Comparison of ENCODE assay signal across 1 cellular context in genomic region chr15:90862964-90863721, GRCh38.
TF ChIP-seq lines count a peak whose summit lies in the region.

No MANE protein-coding gene starts in this region.

TF ChIP-seq in GM12878, 131 proteins besides CTCF, POLR2A, EP300 and RAD21:
- no peak for TF ChIP-seq ATF2 (IDR thresholded peaks at IDR 0.05; ENCODE audit: low read length)
- no peak for TF ChIP-seq TARDBP (IDR thresholded peaks at IDR 0.05; ENCODE audit: borderline replicate concordance)
- no peak for TF ChIP-seq ZZZ3 (IDR thresholded peaks at IDR 0.05; ENCODE audit: control insufficient read depth, insufficient read length, low read depth)
- no peak for TF ChIP-seq MEF2A (IDR thresholded peaks at IDR 0.05; ENCODE audit: insufficient read depth, low read depth, low read length)
- no peak for TF ChIP-seq EZH2 (IDR thresholded peaks at IDR 0.05; ENCODE audit: borderline replicate concordance, control insufficient read depth, low read depth, low read length)
- TF ChIP-seq NR2F1 (conservative IDR thresholded peaks at IDR 0.05) = peak; percentile 68
- 0 out of 2 replicates have a peak, but pooled peaks have one; percentile 43 for TF ChIP-seq NR2C1 (IDR thresholded peaks at IDR 0.05)
- no peak for TF ChIP-seq MTA3 (IDR thresholded peaks at IDR 0.05; ENCODE audit: borderline replicate concordance, low read length)
- no peak for TF ChIP-seq RELB (IDR thresholded peaks at IDR 0.05; ENCODE audit: low read depth)
- no peak for TF ChIP-seq YBX1 (IDR thresholded peaks at IDR 0.05)
- TF ChIP-seq DPF2 (IDR thresholded peaks at IDR 0.05) = no peak
- TF ChIP-seq ASH2L (IDR thresholded peaks at IDR 0.05; ENCODE audit: borderline replicate concordance, low read depth) = no peak
- TF ChIP-seq ZSCAN29 (IDR thresholded peaks at IDR 0.05) = no peak
- TF ChIP-seq NR2C2 (IDR thresholded peaks at IDR 0.05; ENCODE audit: borderline replicate concordance, control insufficient read depth, insufficient read length, low read depth) = peak; percentile 17
- no peak for TF ChIP-seq MXI1 (IDR thresholded peaks at IDR 0.05; ENCODE audit: low read depth, low read length)
- no peak for TF ChIP-seq PRDM15 (CRISPR knock-in tag; IDR thresholded peaks at IDR 0.05)
- TF ChIP-seq PKNOX1 (IDR thresholded peaks at IDR 0.05) = no peak
TF ChIP-seq in GM12878: peak in this region for 3.
